ENCODE assay signal across 8 cellular contexts in genomic region chr16:370443-370842, GRCh38. TPM values are rescaled to one million over a fixed set of nuclear protein-coding genes. Genes with fewer than 3 reads are reported as not detected.
DNase-seq lines count a peak whose midpoint lies in the region; ATAC-seq and TF ChIP-seq lines count a peak whose summit lies in the region.

TSS of gene MRPL28 (minus strand) at chr16:370538. CDS start at chr16:370218, 320 bp downstream.

- H3K27me3 Mint-ChIP-seq in Calu3 (ENCODE audit: unreplicated experiment), result no peaks in the 10 kb centered on the region

- peaks cover 5% of the 10 kb centered on the region; the same call in 1 of the 2 replicates for H3K4me1 ChIP-seq in PC-3 (ENCODE audit: insufficient read depth, low read length)
- peaks cover 11% of the 10 kb centered on the region for H3K4me1 ChIP-seq in mucosa of descending colon (ENCODE audit: low read depth)

- POLR2A ChIA-PET in PC-3 (lab: Charles Lee; ENCODE audit: unreplicated experiment), result interaction anchor here (0.6 to 1.0 kb wide), 2 partner anchors 317 to 1785 kb away, joined by 3 to 6 read pairs; partner anchors contain the start of genes POLR3K and TRAF7

- ATAC-seq in GM21528 (IDR thresholded peaks at IDR 0.05; ENCODE audit: low FRiP score, unreplicated experiment), result peak; percentile 59
- ATAC-seq in PC-3, result peak; percentile 92
- peak; percentile 96 for ATAC-seq in mucosa of descending colon

- peak within 1 kb of the TSS; percentile 17; the same call in 1 of the 2 replicates for H3K9ac ChIP-seq in PC-3 (ENCODE audit: low read length)

- H3K36me3 Mint-ChIP-seq in Calu3 (ENCODE audit: insufficient read depth, unreplicated experiment), result peaks cover 58% of the 10 kb centered on the region

- DNase-seq in Calu3, result peak; percentile 96
- peak; percentile 95 for DNase-seq in Jurkat, Clone E6-1 (ENCODE audit: low read depth, low spot score)
- peak; percentile 87 for DNase-seq in PC-3
- peak; percentile 91 for DNase-seq in activated T-cell treated with anti-CD3 and anti-CD28 coated beads for 4 hours
- DNase-seq in epithelial cell of esophagus (ENCODE audit: low read depth), result peak; percentile 95
- peak; percentile 95 to 97 (median 96) for DNase-seq in mucosa of descending colon
- DNase-seq in stimulated activated CD8-positive, alpha-beta memory T cell treated with anti-CD3 and anti-CD28 coated beads, Interleukin-4, amount 100 ng/mL, for 1 hour (ENCODE audit: low read depth in 2 of 2, low spot score in 1 of 2), result peak; percentile 76 to 84

- no peaks in the 10 kb centered on the region for H3K79me2 ChIP-seq in PC-3 (ENCODE audit: low read length)

- H3K9me2 ChIP-seq in PC-3 (replicated peaks; ENCODE audit: low read length), result no peaks in the 10 kb centered on the region

- H3K9me3 Mint-ChIP-seq in Calu3 (ENCODE audit: low read depth, unreplicated experiment), result no peaks in the 10 kb centered on the region

- H3K9me3 ChIP-seq in PC-3 (ENCODE audit: low read length), result no peaks in the 10 kb centered on the region
- no peaks in the 10 kb centered on the region for H3K9me3 ChIP-seq in mucosa of descending colon

- H3F3A ChIP-seq in PC-3 (ENCODE audit: low read length, unreplicated experiment), result no peaks in the 10 kb centered on the region

- H3K27me3 ChIP-seq in PC-3 (ENCODE audit: low read length), result no peaks in the 10 kb centered on the region

- H3K36me3 ChIP-seq in PC-3 (ENCODE audit: low read depth, low read length) (no peaks in the 10 kb centered on the region), mucosa of descending colon (ENCODE audit: low read depth) (peaks cover 9% of the 10 kb centered on the region)

- H3K27ac Mint-ChIP-seq in Calu3 (ENCODE audit: unreplicated experiment), result peak within 1 kb of the TSS; percentile 85

- BruUV-seq in Calu3 (replicated peaks; lab: Mats Ljungman, UMichigan) (no TSS peak), PC-3 (replicated peaks; lab: Mats Ljungman, UMichigan) (no TSS peak)

- peak within 1 kb of the TSS; percentile 84 for H3K4me2 ChIP-seq in PC-3 (ENCODE audit: low read length)

- no peak within 1 kb of the TSS for H3K27ac ChIP-seq in PC-3 (ENCODE audit: low read length)

- CTCF ChIA-PET in Calu3 (lab: Charles Lee), result interaction anchor here (0.6 to 1.8 kb wide), 6 partner anchors 8 to 1661 kb away, joined by 3 to 8 read pairs (median 5); partner anchors contain the start of gene PGAP6
- CTCF ChIA-PET in PC-3 (lab: Charles Lee), result interaction anchor here (1.3 kb wide), 1 partner anchor 9 kb away, joined by 3 read pairs; no protein-coding TSS in a partner anchor

- TF ChIP-seq CTCF in Calu3 (IDR thresholded peaks at IDR 0.05; ENCODE audit: unreplicated experiment) (no peak), PC-3 (conservative IDR thresholded peaks at IDR 0.05; ENCODE audit: low read depth, low read length) (no peak), epithelial cell of esophagus (IDR thresholded peaks at IDR 0.05; ENCODE audit: insufficient read depth, low read depth, low read length, missing control alignments) (no peak), mucosa of descending colon (IDR thresholded peaks at IDR 0.05) (no peak)

- H3K4me1 Mint-ChIP-seq in Calu3 (ENCODE audit: low read depth, unreplicated experiment), result no peaks in the 10 kb centered on the region

- no peaks in the 10 kb centered on the region for H4K20me1 ChIP-seq in PC-3 (ENCODE audit: low read length)

- 0 out of 2 replicates have a peak within 1 kb of the TSS, but pooled peaks have one; percentile 45 for H2AFZ ChIP-seq in PC-3 (ENCODE audit: low read length)

- peak within 1 kb of the TSS; percentile 46 for H3K4me3 ChIP-seq in Jurkat, Clone E6-1 (ENCODE audit: low read length)
- peak within 1 kb of the TSS; percentile 58 for H3K4me3 ChIP-seq in PC-3 (ENCODE audit: low read length)
- H3K4me3 ChIP-seq in epithelial cell of esophagus (ENCODE audit: low read length), result peak within 1 kb of the TSS; percentile 40
- H3K4me3 ChIP-seq in mucosa of descending colon, result no peak within 1 kb of the TSS

- intact Hi-C loops in Calu3 (cut with micrococcal nuclease; ENCODE audit: unreplicated experiment), result no loop called here
- intact Hi-C loops in PC-3 (cut with micrococcal nuclease), result no loop called here
- intact Hi-C loops in mucosa of descending colon (cut with DNase I, micrococcal nuclease), result no loop called here

- peak within 1 kb of the TSS; percentile 72 for H3K4me3 Mint-ChIP-seq in Calu3 (ENCODE audit: low read depth, unreplicated experiment)

RNA-seq across cellular contexts. Expression of gene MRPL28, which starts in this region (rescaled TPM):
- total RNA-seq in Calu3 (2022) (115 and 126 TPM in 2 replicates), PC-3 (2014; rRNA removed) (154 and 206 TPM in 2 replicates), mucosa of descending colon (10 to 100 TPM; 39.7 to 53.8 (median 49.1) TPM)
- polyA plus RNA-seq in Jurkat, Clone E6-1 (2012; ENCODE audit: insufficient read depth, insufficient read length), result 141 TPM
